8 cellular contexts compared by ENCODE assay signal in the genomic region with DNA sequence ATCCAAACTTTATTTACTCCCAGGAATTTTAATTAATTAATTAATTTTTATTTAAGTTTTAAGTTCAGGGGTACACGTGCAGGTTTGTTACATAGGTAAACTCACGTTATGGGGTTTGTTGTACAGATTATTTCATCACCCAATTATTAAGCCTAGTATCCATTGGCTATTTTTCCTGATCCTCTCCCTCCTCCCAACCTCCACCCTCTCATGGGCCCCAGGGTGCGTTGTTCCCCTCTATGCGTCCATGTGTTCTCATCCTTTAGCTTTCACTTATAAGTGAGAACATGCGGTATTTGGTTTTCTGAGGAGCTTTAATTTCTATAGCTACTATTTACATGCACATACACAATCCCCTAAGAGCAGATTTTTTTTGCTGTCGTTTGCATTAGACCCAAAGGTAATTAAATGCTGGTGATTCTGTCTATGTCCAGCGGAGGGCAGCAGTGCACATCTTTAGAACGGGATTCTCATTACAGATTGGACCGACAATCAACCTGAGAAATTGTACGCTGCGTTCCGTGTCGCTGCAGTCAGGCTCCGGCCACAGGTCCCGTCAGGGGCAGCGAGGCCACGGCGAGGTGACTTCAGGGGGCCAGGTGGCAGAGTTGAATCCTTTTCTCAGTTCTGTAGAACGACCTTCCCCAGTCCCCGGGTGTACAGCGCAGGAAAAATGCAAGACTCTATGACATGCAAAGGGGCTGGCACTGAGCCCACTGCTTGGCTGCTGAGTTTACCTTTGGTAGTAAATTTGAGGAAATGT. TPM values are rescaled to one million over a fixed set of nuclear protein-coding genes. Genes with fewer than 3 reads are reported as not detected.
A peak's percentile ranks its signal among the peaks of the same experiment; 100 is the strongest.
DNase-seq lines count a peak whose midpoint lies in the region; ATAC-seq and TF ChIP-seq lines count a peak whose summit lies in the region.

No MANE protein-coding gene starts in this region.

- H3K27me3 Mint-ChIP-seq in activated naive CD8-positive, alpha-beta T cell, result peaks cover 21% of the 10 kb centered on the region
- H3K27me3 Mint-ChIP-seq in progenitor cell of endocrine pancreas, result peaks cover 44% of the 10 kb centered on the region

- TF ChIP-seq CTCF in GM12865 (IDR thresholded peaks at IDR 0.05; ENCODE audit: insufficient read depth, low read depth, low read length, missing control alignments), result peak; percentile 72
- TF ChIP-seq CTCF in cardiac muscle cell (IDR thresholded peaks at IDR 0.05; ENCODE audit: low read depth, low read length), result peak; percentile 72
- TF ChIP-seq CTCF in progenitor cell of endocrine pancreas (IDR thresholded peaks at IDR 0.05; ENCODE audit: unreplicated experiment), result peak; percentile 76
- TF ChIP-seq CTCF in upper lobe of right lung (IDR thresholded peaks at IDR 0.05), result peak; percentile 76

- H3K4me3 Mint-ChIP-seq in activated naive CD8-positive, alpha-beta T cell, result peak overlapping the region; percentile 74
- peak overlapping the region; percentile 60 for H3K4me3 Mint-ChIP-seq in progenitor cell of endocrine pancreas (ENCODE audit: low read depth)

- H3K9me3 ChIP-seq in cardiac muscle cell (ENCODE audit: low read depth) (no peaks in the 10 kb centered on the region), upper lobe of right lung (no peaks in the 10 kb centered on the region)

- intact Hi-C loops in upper lobe of right lung (cut with DNase I), result no loop called here

- no peaks in the 10 kb centered on the region for H3K36me3 ChIP-seq in cardiac muscle cell
- H3K36me3 ChIP-seq in upper lobe of right lung, result no peaks in the 10 kb centered on the region

- H3K4me1 Mint-ChIP-seq in activated naive CD8-positive, alpha-beta T cell (ENCODE audit: low read depth), result peaks cover 6% of the 10 kb centered on the region
- no peaks in the 10 kb centered on the region for H3K4me1 Mint-ChIP-seq in progenitor cell of endocrine pancreas (ENCODE audit: low read depth)

- H3K4me1 ChIP-seq in cardiac muscle cell (ENCODE audit: low read depth) (no peaks in the 10 kb centered on the region), upper lobe of right lung (no peaks in the 10 kb centered on the region)

- no peak overlapping the region for H3K4me3 ChIP-seq in GM12865 (ENCODE audit: low read depth, low read length)
- H3K4me3 ChIP-seq in cardiac muscle cell, result peak overlapping the region; percentile 16
- H3K4me3 ChIP-seq in upper lobe of right lung, result peak overlapping the region; percentile 46

- H3K27ac Mint-ChIP-seq in activated naive CD8-positive, alpha-beta T cell, result no peak overlapping the region
- no peak overlapping the region for H3K27ac Mint-ChIP-seq in progenitor cell of endocrine pancreas

- H3K27ac ChIP-seq in cardiac muscle cell (no peak overlapping the region), upper lobe of right lung (no peak overlapping the region)

- ATAC-seq in HG02610 (IDR thresholded peaks at IDR 0.05; ENCODE audit: unreplicated experiment) (peak; percentile 83), upper lobe of right lung (peak; percentile 97)

- no peaks in the 10 kb centered on the region for H3K36me3 Mint-ChIP-seq in activated naive CD8-positive, alpha-beta T cell
- no peaks in the 10 kb centered on the region for H3K36me3 Mint-ChIP-seq in progenitor cell of endocrine pancreas (ENCODE audit: insufficient read depth)

- peaks cover 17% of the 10 kb centered on the region for H3K27me3 ChIP-seq in cardiac muscle cell
- peaks cover 24% of the 10 kb centered on the region for H3K27me3 ChIP-seq in upper lobe of right lung

- DNase-seq in GM12865 (ENCODE audit: low read depth), result peak; percentile 78
- DNase-seq in NCI-H1092 treated with DMSO at 0.1 percent for 48 hours (lab: John Stamatoyannopoulos, UW), result peak; percentile 91
- DNase-seq in SKM-1 treated with dmso at 0.1 percent for 144 hours (lab: John Stamatoyannopoulos, UW; ENCODE audit: unreplicated experiment), result peak; percentile 58
- peak; percentile 76 to 88 for DNase-seq in cardiac muscle cell (ENCODE audit: low read depth in 1 of 2, low spot score in 1 of 2)
- DNase-seq in progenitor cell of endocrine pancreas (ENCODE audit: low spot score, unreplicated experiment), result peak; percentile 54
- peak; percentile 80 for DNase-seq in upper lobe of right lung

- H3K9me3 Mint-ChIP-seq in activated naive CD8-positive, alpha-beta T cell (ENCODE audit: low read depth), result no peaks in the 10 kb centered on the region
- H3K9me3 Mint-ChIP-seq in progenitor cell of endocrine pancreas (ENCODE audit: low read depth), result no peaks in the 10 kb centered on the region

RNA-seq across cellular contexts. Expression of a gene that starts 11.6 kb away (rescaled TPM):
- total RNA-seq in cardiac muscle cell (0.45 TPM in 1 of 2 replicates, not detected in the other), progenitor cell of endocrine pancreas (28.1 and 29.4 TPM in 2 replicates), upper lobe of right lung (22.5 TPM)
- 0.26 and 0.32 TPM in 2 replicates for polyA plus RNA-seq in cardiac muscle cell

RNA-seq across cellular contexts. Expression of a gene that starts 51.9 kb away (rescaled TPM):
- total RNA-seq in cardiac muscle cell, result 64.0 and 128 TPM in 2 replicates
- polyA plus RNA-seq in cardiac muscle cell, result 51.0 and 113 TPM in 2 replicates
- total RNA-seq in progenitor cell of endocrine pancreas, result 4.5 and 5.1 TPM in 2 replicates
- total RNA-seq in upper lobe of right lung, result 74.4 TPM

Comparison
In these comparisons a context has a peak if more than half of its experiments do, and no peak if none do; other contexts are left out.
1. RNA of a gene that starts 11.6 kb away (total RNA-seq): 28.1 to 29.4 TPM in progenitor cell of endocrine pancreas and 22.5 TPM in upper lobe of right lung (single experiment); 0.45 TPM in cardiac muscle cell; every median in the first group is over 10 times any median in the second.
2. RNA of a gene that starts 51.9 kb away (total RNA-seq): 64.0 to 128 TPM in cardiac muscle cell and 74.4 TPM in upper lobe of right lung (single experiment); 4.5 to 5.1 TPM in progenitor cell of endocrine pancreas; every median in the first group is over 10 times any median in the second.
3. Peak in every context shown above with its lines, with median percentiles within 50 percentile points of each other: DNase-seq and CTCF ChIP-seq.